ENCODE assay signal across 22 cellular contexts in the genomic region with DNA sequence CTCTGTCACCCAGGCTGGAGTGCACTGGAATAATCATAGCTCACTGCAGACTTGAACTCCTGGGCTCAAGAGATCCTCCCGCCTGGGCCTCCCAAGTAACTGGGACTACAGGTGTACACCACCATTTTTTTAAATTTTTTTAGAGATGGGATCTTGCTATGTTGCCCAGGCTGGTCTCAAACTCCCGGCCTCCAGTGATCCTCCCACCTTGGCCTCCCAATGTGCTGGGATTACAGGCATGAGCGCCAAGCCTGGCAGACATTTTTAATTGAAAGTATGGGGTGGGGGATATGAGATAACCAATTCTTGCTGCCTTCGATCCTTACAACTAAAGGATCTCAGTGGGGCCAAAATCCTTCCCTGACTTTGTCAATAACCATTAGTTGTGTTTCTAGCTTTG.
"Had no signal": no experiment of that assay in that cellular context is flagged by ENCODE, and none has a peak within 500 bp of the region (broad histone marks: within the 10 kb centered on the region; RNA-seq: fewer than 3 reads in every experiment).

No MANE protein-coding gene starts in this region.

- H3K9me3 Mint-ChIP-seq: effector memory CD8-positive, alpha-beta T cell; memory B cell; naive thymus-derived CD4-positive, alpha-beta T cell; nephron; stimulated activated memory B cell treated with anti-CD40 and anti-IgM and Interleukin-4, amounts not matched to agents 10 μg/mL and 1 μg/mL and 100 μg/mL, for 72 hours; type B pancreatic cell had no signal

- H3K4me3 ChIP-seq: gastroesophageal sphincter, heart left ventricle, hepatocyte, lung, ovary, right lobe of liver, testis, tibial artery had no signal

- H3K27me3 ChIP-seq: gastroesophageal sphincter, heart left ventricle, hepatocyte, ovary, right lobe of liver, testis, tibial artery had no signal

- H3K4me2 ChIP-seq: hepatocyte had no signal

- H3K4me1 ChIP-seq: right lobe of liver, testis had no signal

- H3K27ac ChIP-seq: epithelial cell of prostate, hepatocyte, ovary, right lobe of liver, testis had no signal

- H3K27ac Mint-ChIP-seq: effector memory CD8-positive, alpha-beta T cell; memory B cell; naive thymus-derived CD4-positive, alpha-beta T cell; nephron; stimulated activated memory B cell treated with anti-CD40 and anti-IgM and Interleukin-4, amounts not matched to agents 10 μg/mL and 1 μg/mL and 100 μg/mL, for 72 hours; type B pancreatic cell had no signal

- DNase-seq: cortex of kidney; effector memory CD8-positive, alpha-beta T cell; foreskin fibroblast; heart left ventricle; kidney; naive thymus-derived CD4-positive, alpha-beta T cell; nucleus accumbens; stimulated activated CD4-positive, alpha-beta T cell treated with anti-CD3 and anti-CD28 coated beads, Interleukin-4, amount 100 ng/mL, for 4 hours; stimulated activated naive CD8-positive, alpha-beta T cell treated with anti-CD3 and anti-CD28 coated beads, Interleukin-15, Interleukin-2, amounts not matched to agents 100 U/mL and 50 U/mL, for 24 hours; substantia nigra; testis had no signal

- H3K27me3 Mint-ChIP-seq: effector memory CD8-positive, alpha-beta T cell; naive thymus-derived CD4-positive, alpha-beta T cell; stimulated activated memory B cell treated with anti-CD40 and anti-IgM and Interleukin-4, amounts not matched to agents 10 μg/mL and 1 μg/mL and 100 μg/mL, for 72 hours; type B pancreatic cell had no signal

- H3K9me3 ChIP-seq: gastroesophageal sphincter, heart left ventricle, ovary, right lobe of liver, testis, tibial artery had no signal

- H3K4me3 Mint-ChIP-seq: effector memory CD8-positive, alpha-beta T cell; memory B cell; naive thymus-derived CD4-positive, alpha-beta T cell; nephron; stimulated activated memory B cell treated with anti-CD40 and anti-IgM and Interleukin-4, amounts not matched to agents 10 μg/mL and 1 μg/mL and 100 μg/mL, for 72 hours; type B pancreatic cell had no signal

- H3K36me3 ChIP-seq: ovary had no signal

- H3K4me1 Mint-ChIP-seq: naive thymus-derived CD4-positive, alpha-beta T cell; stimulated activated memory B cell treated with anti-CD40 and anti-IgM and Interleukin-4, amounts not matched to agents 10 μg/mL and 1 μg/mL and 100 μg/mL, for 72 hours had no signal
